In genomic region chr2:85259101-85259590, GRCh38 we compare ENCODE assay signal across 11 cellular contexts.
A peak's percentile ranks its signal among the peaks of the same experiment; 100 is the strongest.
DNase-seq lines count a peak whose midpoint lies in the region; ATAC-seq and TF ChIP-seq lines count a peak whose summit lies in the region.
"Had no signal": no experiment of that assay in that cellular context is flagged by ENCODE, and none has a peak within 500 bp of the region (broad histone marks: within the 10 kb centered on the region; RNA-seq: fewer than 3 reads in every experiment).

No MANE protein-coding gene starts in this region.

- no peak for ATAC-seq in activated T-helper 17 cell treated with anti-CD3 and anti-CD28 coated beads, Interleukin-2, amount 50 U/mL, for 72 hours (replicated peaks)
- ATAC-seq: left colon had no signal

- H3K9ac ChIP-seq in HUES64 (ENCODE audit: low read depth, low read length) = peak overlapping the region; percentile 21; the same call in 1 of the 2 replicates

- TF ChIP-seq CTCF in tibial artery (IDR thresholded peaks at IDR 0.05) = no peak

- no peak overlapping the region for H3K27ac Mint-ChIP-seq in activated T-helper 17 cell treated with anti-CD3 and anti-CD28 coated beads, Interleukin-2, amount 50 U/mL, for 72 hours

- H3K4me3 Mint-ChIP-seq in activated T-helper 17 cell treated with anti-CD3 and anti-CD28 coated beads, Interleukin-2, amount 50 U/mL, for 72 hours = no peak overlapping the region

- H3K4me1 Mint-ChIP-seq in activated T-helper 17 cell treated with anti-CD3 and anti-CD28 coated beads, Interleukin-2, amount 50 U/mL, for 72 hours = no peaks in the 10 kb centered on the region

- no peaks in the 10 kb centered on the region for H3K27me3 ChIP-seq in HUES64 (ENCODE audit: insufficient read depth, low read length)
- H3K27me3 ChIP-seq in tibial artery = no peaks in the 10 kb centered on the region

- H3K27ac ChIP-seq in HUES64 (ENCODE audit: low read depth, low read length) (peak overlapping the region; percentile 71), tibial artery (peak overlapping the region; percentile 63 to 68)

- no peaks in the 10 kb centered on the region for H3K9me3 ChIP-seq in HUES64 (ENCODE audit: insufficient read depth, low read depth, low read length)
- no peaks in the 10 kb centered on the region for H3K9me3 ChIP-seq in tibial artery

- no peaks in the 10 kb centered on the region for H3K36me3 Mint-ChIP-seq in activated T-helper 17 cell treated with anti-CD3 and anti-CD28 coated beads, Interleukin-2, amount 50 U/mL, for 72 hours (ENCODE audit: low read depth)

- peaks cover 73% of the 10 kb centered on the region for H3K4me1 ChIP-seq in HUES64 (ENCODE audit: insufficient read depth, low read length)
- H3K4me1 ChIP-seq in tibial artery = peaks cover 6 to 69% (median 51%) of the 10 kb centered on the region in 4 donors

- H3K36me3 ChIP-seq in HUES64 (ENCODE audit: insufficient read depth, low read length) = no peaks in the 10 kb centered on the region
- H3K36me3 ChIP-seq in tibial artery = no peaks in the 10 kb centered on the region

- DNase-seq in ecto neural progenitor cell (ENCODE audit: low spot score) = peak; percentile 74
- DNase-seq in left kidney (ENCODE audit: low read depth, low spot score) = peak; percentile 80
- DNase-seq in tibial artery = no peak
- no peak for DNase-seq in nucleus accumbens (lab: John Stamatoyannopoulos, UW)
- DNase-seq in COR-L47 (lab: John Stamatoyannopoulos, UW) = no peak
- no peak for DNase-seq in NCI-H187 treated with DMSO at 0.1 percent for 48 hours (lab: John Stamatoyannopoulos, UW)
- DNase-seq: cerebellar nuclear complex, GDM1, left colon had no signal

- WGBS in HUES64 = 28% methylated on average over 11 of the region's 11 CpGs

- H3K27me3 Mint-ChIP-seq in activated T-helper 17 cell treated with anti-CD3 and anti-CD28 coated beads, Interleukin-2, amount 50 U/mL, for 72 hours = peaks cover 3% of the 10 kb centered on the region

- H3K4me3 ChIP-seq in HUES64 (ENCODE audit: low read length) (no peak overlapping the region), tibial artery (no peak overlapping the region)

- intact Hi-C loops in tibial artery (cut with DNase I; ENCODE audit: low total_unique reads) = no loop called here

- no peaks in the 10 kb centered on the region for H3K9me3 Mint-ChIP-seq in activated T-helper 17 cell treated with anti-CD3 and anti-CD28 coated beads, Interleukin-2, amount 50 U/mL, for 72 hours

Comparison
In these comparisons a context has a peak if more than half of its experiments do, and no peak if none do; other contexts are left out.
1. DNase-seq: peak in ecto neural progenitor cell (single experiment) and left kidney (single experiment); none in tibial artery (0 of 2), nucleus accumbens (0 of 56), COR-L47 (single experiment) and NCI-H187 treated with DMSO at 0.1 percent for 48 hours (single experiment).